ENCODE assay signal across 23 cellular contexts in the genomic region with DNA sequence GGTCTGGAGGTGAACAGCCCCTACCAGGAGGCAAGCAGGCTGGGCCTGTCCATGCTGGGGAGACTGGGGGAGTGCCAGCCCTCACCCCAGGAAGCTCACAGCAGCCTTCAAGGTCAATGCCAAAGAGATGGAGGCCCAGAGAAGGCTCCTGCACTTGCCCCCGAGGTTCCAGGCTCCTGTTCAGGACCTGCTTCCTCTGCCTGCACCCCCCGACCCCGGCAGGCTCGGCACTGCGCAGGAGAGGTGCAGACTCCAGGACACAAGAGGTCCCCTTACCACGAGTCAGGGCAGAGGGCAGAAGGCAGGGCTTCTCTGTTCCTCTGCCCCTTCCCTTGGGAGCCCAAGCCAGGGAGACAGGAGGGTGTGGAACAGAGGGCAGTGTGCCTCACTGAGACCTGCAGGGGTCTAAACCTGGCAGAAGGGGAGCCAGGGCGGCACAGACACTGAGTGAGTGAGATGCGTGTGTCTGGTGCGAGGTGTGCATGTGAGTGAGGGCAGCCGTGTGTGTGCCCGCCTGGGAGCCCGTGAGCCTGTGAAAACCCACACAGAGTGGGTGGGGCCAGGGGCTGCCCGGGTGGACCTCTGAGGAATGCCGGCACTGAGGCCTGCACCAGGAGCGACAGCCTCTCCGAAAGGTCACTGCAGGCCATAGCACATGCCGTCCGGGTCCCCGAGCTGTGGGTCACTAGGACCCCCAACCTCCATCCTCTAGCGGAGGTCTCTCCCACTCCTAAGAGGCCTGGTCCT. TPM values are rescaled to one million over a fixed set of nuclear protein-coding genes. Genes with fewer than 3 reads are reported as not detected.
"Had no signal": no experiment of that assay in that cellular context is flagged by ENCODE, and none has a peak within 500 bp of the region (broad histone marks: within the 10 kb centered on the region; RNA-seq: fewer than 3 reads in every experiment).

No MANE protein-coding gene starts in this region.

- H3K36me3 ChIP-seq: lower lobe of right lung, prostate gland, right atrium auricular region, spleen, transverse colon, upper lobe of right lung, uterus had no signal

- H3K9me3 ChIP-seq: lower lobe of right lung, mucosa of descending colon, prostate gland, right atrium auricular region, spleen, transverse colon, upper lobe of right lung, uterus had no signal

- DNase-seq: effector CD4-positive, alpha-beta T cell; immature natural killer cell; islet precursor cell; kidney glomerular epithelial cell; left colon; left ventricle myocardium superior; lower lobe of right lung; mesenchymal stem cell; mucosa of descending colon; naive B cell; spleen; stimulated activated CD4-positive, alpha-beta T cell treated with anti-CD3 and anti-CD28 coated beads, Interleukin-4, amount 100 ng/mL, for 4 hours; stimulated activated naive B cell treated with anti-CD40 and anti-IgM and Interleukin-4, amounts not matched to agents 10 μg/mL and 1 μg/mL and 100 μg/mL, for 72 hours; transverse colon; upper lobe of right lung; uterus had no signal

- H3K4me3 ChIP-seq: mucosa of descending colon, skin epidermis had no signal

- ATAC-seq: natural killer cell treated with Interleukin-12 subunit alpha and Interleukin-12 subunit beta and Interleukin-15 and Interleukin-18, amount 100 ng/mL, for 72 hours; upper lobe of right lung had no signal

- H3K4me1 Mint-ChIP-seq: immature natural killer cell had no signal

- H3K27me3 ChIP-seq: right atrium auricular region, upper lobe of right lung had no signal

- H3K27ac ChIP-seq: lower lobe of right lung, prostate gland, right atrium auricular region, spleen, transverse colon, upper lobe of right lung, uterus had no signal

- H3K4me3 Mint-ChIP-seq: immature natural killer cell; mesothelial cell of epicardium; natural killer cell treated with Interleukin-12 subunit alpha and Interleukin-12 subunit beta and Interleukin-15 and Interleukin-18, amount 100 ng/mL, for 72 hours; neural crest cell; stimulated activated naive CD8-positive, alpha-beta T cell treated with anti-CD3 and anti-CD28 coated beads, Interleukin-15, Interleukin-2, amounts not matched to agents 100 ng/mL and 50 ng/mL, for 24 hours had no signal

- H3K36me3 Mint-ChIP-seq: immature natural killer cell; mesothelial cell of epicardium; naive B cell; natural killer cell treated with Interleukin-12 subunit alpha and Interleukin-12 subunit beta and Interleukin-15 and Interleukin-18, amount 100 ng/mL, for 72 hours; stimulated activated naive B cell treated with anti-CD40 and anti-IgM and Interleukin-4, amounts not matched to agents 10 μg/mL and 1 μg/mL and 100 μg/mL, for 72 hours had no signal

- H3K9me3 Mint-ChIP-seq: immature natural killer cell; mesothelial cell of epicardium; naive B cell; natural killer cell treated with Interleukin-12 subunit alpha and Interleukin-12 subunit beta and Interleukin-15 and Interleukin-18, amount 100 ng/mL, for 72 hours; neural crest cell; stimulated activated naive B cell treated with anti-CD40 and anti-IgM and Interleukin-4, amounts not matched to agents 10 μg/mL and 1 μg/mL and 100 μg/mL, for 72 hours; stimulated activated naive CD8-positive, alpha-beta T cell treated with anti-CD3 and anti-CD28 coated beads, Interleukin-15, Interleukin-2, amounts not matched to agents 100 ng/mL and 50 ng/mL, for 24 hours had no signal

- H3K27ac Mint-ChIP-seq: immature natural killer cell; mesothelial cell of epicardium; natural killer cell treated with Interleukin-12 subunit alpha and Interleukin-12 subunit beta and Interleukin-15 and Interleukin-18, amount 100 ng/mL, for 72 hours; stimulated activated naive B cell treated with anti-CD40 and anti-IgM and Interleukin-4, amounts not matched to agents 10 μg/mL and 1 μg/mL and 100 μg/mL, for 72 hours; stimulated activated naive CD8-positive, alpha-beta T cell treated with anti-CD3 and anti-CD28 coated beads, Interleukin-15, Interleukin-2, amounts not matched to agents 100 ng/mL and 50 ng/mL, for 24 hours had no signal

RNA-seq across cellular contexts. Expression of gene FGFR3, which starts 30.7 kb away (rescaled TPM):
- total RNA-seq: natural killer cell treated with Interleukin-12 subunit alpha and Interleukin-12 subunit beta and Interleukin-15 and Interleukin-18, amount 100 ng/mL, for 72 hours had no signal
